ENCODE assay signal across 3 cellular contexts in the genomic region with DNA sequence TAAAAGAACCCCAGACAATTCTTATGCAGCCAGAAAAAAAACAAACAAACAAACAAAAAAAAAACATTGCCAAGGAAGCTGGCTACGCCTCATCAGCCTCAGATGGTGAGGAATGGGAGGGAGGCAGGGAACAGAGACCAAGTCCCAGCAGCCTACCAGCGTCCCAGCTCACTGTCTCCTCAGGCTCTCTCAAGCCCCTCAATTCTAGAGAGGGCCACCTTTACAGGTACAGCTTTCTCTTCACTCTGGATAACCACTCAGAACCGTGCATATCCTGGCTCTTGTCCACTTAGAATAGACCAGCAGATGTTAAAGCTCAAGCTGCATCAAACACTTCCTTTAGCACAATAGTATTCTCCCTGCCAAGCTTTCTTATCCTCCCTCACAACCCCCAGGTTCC.
TF ChIP-seq lines count a peak whose summit lies in the region.

No MANE protein-coding gene starts in this region.

TF ChIP-seq in GM23338, 12 proteins besides CTCF, POLR2A, EP300 and RAD21:
- TF ChIP-seq CREB1 (CRISPR knock-in tag; IDR thresholded peaks at IDR 0.05; ENCODE audit: low read depth): no peak
- no peak for TF ChIP-seq NANOG (IDR thresholded peaks at IDR 0.05; ENCODE audit: borderline replicate concordance)
- TF ChIP-seq POLR2AphosphoS5 (IDR thresholded peaks at IDR 0.05; ENCODE audit: low read depth): no peak
- no peak for TF ChIP-seq ZNF331 (CRISPR knock-in tag; IDR thresholded peaks at IDR 0.05; ENCODE audit: low read depth)
- no peak for TF ChIP-seq ZNF114 (CRISPR knock-in tag; IDR thresholded peaks at IDR 0.05)
- TF ChIP-seq EZH2 (IDR thresholded peaks at IDR 0.05; ENCODE audit: low read depth, unreplicated experiment): no peak

TF ChIP-seq in IMR-90, 13 proteins besides CTCF, POLR2A, EP300 and RAD21:
- no peak for TF ChIP-seq RFX5 (IDR thresholded peaks at IDR 0.05; ENCODE audit: low read depth, low read length)
- TF ChIP-seq MAFK (IDR thresholded peaks at IDR 0.05; ENCODE audit: low read depth, low read length): no peak
- no peak for TF ChIP-seq RCOR1 (IDR thresholded peaks at IDR 0.05; ENCODE audit: insufficient replicate concordance, low read length)
- no peak for TF ChIP-seq CEBPB (IDR thresholded peaks at IDR 0.05; ENCODE audit: low read depth, low read length)
- TF ChIP-seq, protein P1, sequence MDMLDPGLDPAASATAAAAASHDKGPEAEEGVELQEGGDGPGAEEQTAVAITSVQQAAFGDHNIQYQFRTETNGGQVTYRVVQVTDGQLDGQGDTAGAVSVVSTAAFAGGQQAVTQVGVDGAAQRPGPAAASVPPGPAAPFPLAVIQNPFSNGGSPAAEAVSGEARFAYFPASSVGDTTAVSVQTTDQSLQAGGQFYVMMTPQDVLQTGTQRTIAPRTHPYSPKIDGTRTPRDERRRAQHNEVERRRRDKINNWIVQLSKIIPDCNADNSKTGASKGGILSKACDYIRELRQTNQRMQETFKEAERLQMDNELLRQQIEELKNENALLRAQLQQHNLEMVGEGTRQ (IDR thresholded peaks at IDR 0.05; ENCODE audit: low read depth, low read length): no peak
- no peak for TF ChIP-seq SMC3 (IDR thresholded peaks at IDR 0.05; ENCODE audit: low read depth, low read length)
- TF ChIP-seq, protein P2, sequence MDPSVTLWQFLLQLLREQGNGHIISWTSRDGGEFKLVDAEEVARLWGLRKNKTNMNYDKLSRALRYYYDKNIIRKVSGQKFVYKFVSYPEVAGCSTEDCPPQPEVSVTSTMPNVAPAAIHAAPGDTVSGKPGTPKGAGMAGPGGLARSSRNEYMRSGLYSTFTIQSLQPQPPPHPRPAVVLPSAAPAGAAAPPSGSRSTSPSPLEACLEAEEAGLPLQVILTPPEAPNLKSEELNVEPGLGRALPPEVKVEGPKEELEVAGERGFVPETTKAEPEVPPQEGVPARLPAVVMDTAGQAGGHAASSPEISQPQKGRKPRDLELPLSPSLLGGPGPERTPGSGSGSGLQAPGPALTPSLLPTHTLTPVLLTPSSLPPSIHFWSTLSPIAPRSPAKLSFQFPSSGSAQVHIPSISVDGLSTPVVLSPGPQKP (IDR thresholded peaks at IDR 0.05; ENCODE audit: borderline replicate concordance, low read depth, low read length): no peak
- TF ChIP-seq NFE2L2 (IDR thresholded peaks at IDR 0.05; ENCODE audit: low read depth, low read length): no peak
- TF ChIP-seq MXI1 (IDR thresholded peaks at IDR 0.05; ENCODE audit: borderline replicate concordance, low read depth, low read length): no peak
- no peak for TF ChIP-seq BHLHE40 (IDR thresholded peaks at IDR 0.05; ENCODE audit: low read depth, low read length)
- no peak for TF ChIP-seq CHD1 (IDR thresholded peaks at IDR 0.05; ENCODE audit: low read depth, low read length)
- TF ChIP-seq FOS (IDR thresholded peaks at IDR 0.05; ENCODE audit: low read depth, low read length): no peak
- TF ChIP-seq MAZ (IDR thresholded peaks at IDR 0.05; ENCODE audit: borderline replicate concordance, low read depth, low read length): no peak

TF ChIP-seq in H1, 55 proteins besides CTCF, POLR2A, EP300 and RAD21:
- TF ChIP-seq NANOG (IDR thresholded peaks at IDR 0.05; ENCODE audit: insufficient read depth, low read depth, low read length, poor library complexity, severe bottlenecking) (no peak), BRCA1 (IDR thresholded peaks at IDR 0.05; ENCODE audit: low read depth, low read length) (no peak), CHD7 (IDR thresholded peaks at IDR 0.05; ENCODE audit: insufficient replicate concordance, low read length) (no peak), YY1 (IDR thresholded peaks at IDR 0.05; ENCODE audit: low read depth, low read length) (no peak), RFX5 (IDR thresholded peaks at IDR 0.05; ENCODE audit: borderline replicate concordance, low read depth, low read length) (no peak), POU5F1 (IDR thresholded peaks at IDR 0.05; ENCODE audit: low read depth, low read length) (no peak), KDM4A (IDR thresholded peaks at IDR 0.05; ENCODE audit: low read depth, low read length, severe bottlenecking) (no peak), POLR2AphosphoS5 (IDR thresholded peaks at IDR 0.05; ENCODE audit: low read depth, low read length) (no peak), KDM1A (IDR thresholded peaks at IDR 0.05; ENCODE audit: borderline replicate concordance, low read length) (no peak), CBX8 (IDR thresholded peaks at IDR 0.05; ENCODE audit: borderline replicate concordance, low read depth, low read length) (no peak), RNF2 (IDR thresholded peaks at IDR 0.05; ENCODE audit: borderline replicate concordance, low read depth, low read length, missing control alignments, poor library complexity, severe bottlenecking) (no peak), SAP30 (IDR thresholded peaks at IDR 0.05; ENCODE audit: insufficient read depth, insufficient replicate concordance, low read length) (no peak), SUZ12 (IDR thresholded peaks at IDR 0.05; ENCODE audit: low read length) (no peak), SP4 (IDR thresholded peaks at IDR 0.05; ENCODE audit: low read length) (no peak)
- TF ChIP-seq, protein P1 (IDR thresholded peaks at IDR 0.05; ENCODE audit: low read length): no peak
